In genomic region chr11:94593030-94593429, GRCh38 we compare ENCODE assay signal across 13 cellular contexts. TPM values are rescaled to one million over a fixed set of nuclear protein-coding genes. Genes with fewer than 3 reads are reported as not detected.
DNase-seq lines count a peak whose midpoint lies in the region; ATAC-seq and TF ChIP-seq lines count a peak whose summit lies in the region.
"Had no signal": no experiment of that assay in that cellular context is flagged by ENCODE, and none has a peak within 500 bp of the region (broad histone marks: within the 10 kb centered on the region; RNA-seq: fewer than 3 reads in every experiment).

No MANE protein-coding gene starts in this region.

- intact Hi-C loops in lower leg skin (cut with DNase I; ENCODE audit: low total_unique reads) (no loop called here), body of pancreas (cut with DNase I) (no loop called here)

- DNase-seq in iris pigment epithelial cell (ENCODE audit: low read depth) (peak; percentile 29), CD1c-positive myeloid dendritic cell (ENCODE audit: extremely low spot score) (no peak), lower leg skin (ENCODE audit: low spot score in 2 of 2) (no peak), upper lobe of left lung (no peak), body of pancreas (no peak)
- DNase-seq: DMS79 treated with DMSO at 0.1 percent for 48 hours; mesendoderm; NCI-H2081; stimulated activated naive CD8-positive, alpha-beta T cell treated with anti-CD3 and anti-CD28 coated beads, Interleukin-15, Interleukin-2, amounts not matched to agents 100 U/mL and 50 U/mL, for 24 hours had no signal

- ATAC-seq in GM18870 (IDR thresholded peaks at IDR 0.05; ENCODE audit: unreplicated experiment) (peak; percentile 84), GM21825 (IDR thresholded peaks at IDR 0.05; ENCODE audit: unreplicated experiment) (peak; percentile 56), HG03342 (IDR thresholded peaks at IDR 0.05; ENCODE audit: unreplicated experiment) (peak; percentile 89), upper lobe of left lung (ENCODE audit: low FRiP score in 2 of 2) (no peak), body of pancreas (no peak)
- ATAC-seq: stimulated activated naive CD8-positive, alpha-beta T cell treated with anti-CD3 and anti-CD28 coated beads, Interleukin-15, Interleukin-2, amounts not matched to agents 100 U/mL and 50 U/mL, for 24 hours had no signal

- no peaks in the 10 kb centered on the region for H3K27me3 ChIP-seq in upper lobe of left lung
- no peaks in the 10 kb centered on the region for H3K27me3 ChIP-seq in body of pancreas
- H3K27me3 ChIP-seq: SJSA1 had no signal

- TF ChIP-seq CTCF in lower leg skin (IDR thresholded peaks at IDR 0.05) (no peak), upper lobe of left lung (IDR thresholded peaks at IDR 0.05) (no peak), body of pancreas (IDR thresholded peaks at IDR 0.05) (no peak)

- TF ChIP-seq POLR2A in lower leg skin (IDR thresholded peaks at IDR 0.05) (no peak), upper lobe of left lung (IDR thresholded peaks at IDR 0.05) (no peak), body of pancreas (IDR thresholded peaks at IDR 0.05) (no peak)

- H3K4me3 ChIP-seq in lower leg skin (ENCODE audit: low read depth, poor library complexity, severe bottlenecking) (no peak overlapping the region), upper lobe of left lung (no peak overlapping the region), body of pancreas (no peak overlapping the region)
- H3K4me3 ChIP-seq: SJSA1 had no signal

- WGBS in lower leg skin, 2 donors, result 81 to 84% methylated on average over 2 of the region's 2 CpGs
- 76 to 79% methylated on average over 2 of the region's 2 CpGs for WGBS in upper lobe of left lung, 2 donors
- WGBS in body of pancreas, 2 donors, result 58 to 74% methylated on average over 2 of the region's 2 CpGs

- H3K27ac ChIP-seq in upper lobe of left lung (no peak overlapping the region), body of pancreas (no peak overlapping the region)
- H3K27ac ChIP-seq: SJSA1 had no signal

- H3K4me1 ChIP-seq in upper lobe of left lung (no peaks in the 10 kb centered on the region), body of pancreas (peaks cover 6% of the 10 kb centered on the region)
- H3K4me1 ChIP-seq: SJSA1 had no signal

- no peak for TF ChIP-seq EP300 in upper lobe of left lung (IDR thresholded peaks at IDR 0.05)

- H3K36me3 ChIP-seq in upper lobe of left lung, result peaks cover 0 to 20% (median 0%) of the 10 kb centered on the region in 4 donors
- H3K36me3 ChIP-seq in body of pancreas (replicated peaks in 1 of 2; ENCODE audit: insufficient read depth in 1 of 2, low read depth in 2 of 2), result peaks cover 0 to 2% of the 10 kb centered on the region in 2 donors
- H3K36me3 ChIP-seq: SJSA1 had no signal

- H3K9me3 ChIP-seq in upper lobe of left lung (no peaks in the 10 kb centered on the region), body of pancreas (no peaks in the 10 kb centered on the region)
- H3K9me3 ChIP-seq: SJSA1 had no signal

RNA-seq across cellular contexts. Expression of gene PIWIL4, which starts 25.9 kb away (rescaled TPM):
- total RNA-seq in lower leg skin (1 to 10 TPM in 3 of 4 donors, under 1 TPM in 1; 0.67 to 3.3 (median 1.6) TPM), upper lobe of left lung (1 to 10 TPM; 1.5 to 9.4 (median 4.8) TPM), body of pancreas (10 to 100 TPM in 1 of 2 donors, 1 to 10 TPM in 1; 6.5 to 13.2 TPM)

RNA-seq across cellular contexts. Expression of gene FUT4, which starts 49.3 kb away (rescaled TPM):
- 1 to 10 TPM; 1.2 to 4.5 (median 2.3) TPM for total RNA-seq in lower leg skin
- 1 to 10 TPM; 5.0 to 9.4 (median 7.0) TPM for total RNA-seq in upper lobe of left lung
- total RNA-seq in body of pancreas, result 10 to 100 TPM; 10.5 to 13.5 TPM

Comparison
In these comparisons a context has a peak if more than half of its experiments do, and no peak if none do; other contexts are left out.
1. ATAC-seq: peak in GM18870 (single experiment), GM21825 (single experiment) and HG03342 (single experiment); none in upper lobe of left lung (0 of 2) and body of pancreas (single experiment).